In genomic region chr11:64504999-64505398, GRCh38 we compare ENCODE assay signal across 37 cellular contexts. TPM values are rescaled to one million over a fixed set of nuclear protein-coding genes. Genes with fewer than 3 reads are reported as not detected.
"Had no signal": no experiment of that assay in that cellular context is flagged by ENCODE, and none has a peak within 500 bp of the region (broad histone marks: within the 10 kb centered on the region; RNA-seq: fewer than 3 reads in every experiment).

No MANE protein-coding gene starts in this region.

- H3K36me3 ChIP-seq: adrenal gland, brain microvascular endothelial cell, breast epithelium had no signal

- H3K27ac ChIP-seq: adrenal gland, body of pancreas, brain microvascular endothelial cell, breast epithelium, VCaP had no signal

- H3K27me3 ChIP-seq: body of pancreas had no signal

- H3K4me3 ChIP-seq: adrenal gland, body of pancreas, breast epithelium had no signal

- DNase-seq: activated B cell treated with CpG ODN at 0.5 μM for 24 hours; activated CD4-positive, alpha-beta memory T cell treated with anti-CD3 and anti-CD28 coated beads for 36 hours; activated CD4-positive, alpha-beta T cell treated with anti-CD3 and anti-CD28 coated beads for 4 hours; activated CD4-positive, alpha-beta T cell treated with anti-CD3 and anti-CD28 coated beads, Interleukin-2, amount 10 ng/mL, durations not matched to agents 24 days and 14 days; activated CD4-positive, alpha-beta T cell treated with anti-CD3 and anti-CD28 coated beads, Interleukin-2, amount 50 U/mL, for 1 hour; activated CD4-positive, alpha-beta T cell treated with anti-CD3 and anti-CD28 coated beads, Interleukin-2, amount 50 U/mL, for 4 hours; activated CD4-positive, CD25-positive, alpha-beta regulatory T cell treated with anti-CD3 and anti-CD28 coated beads, Interleukin-2, amount 50 U/mL, for 72 hours; activated CD8-positive, alpha-beta memory T cell treated with anti-CD3 and anti-CD28 coated beads, Interleukin-2, amount 10 ng/mL, durations not matched to agents 7 days and 5 days; activated CD8-positive, alpha-beta T cell treated with anti-CD3 and anti-CD28 coated beads for 36 hours; activated effector memory CD4-positive, alpha-beta T cell treated with anti-CD3 and anti-CD28 coated beads, Interleukin-2, amount 50 U/mL, for 16 hours; activated gamma-delta T cell treated with Interleukin-2 at 50 U/mL for 16 hours; activated naive CD4-positive, alpha-beta T cell; activated naive CD4-positive, alpha-beta T cell treated with anti-CD3 and anti-CD28 coated beads for 36 hours; activated naive CD4-positive, alpha-beta T cell treated with anti-CD3 and anti-CD28 coated beads, Interleukin-2, amount 50 U/mL, for 16 hours; activated naive CD8-positive, alpha-beta T cell treated with anti-CD3 and anti-CD28 coated beads for 36 hours; activated T-cell treated with anti-CD3 and anti-CD28 coated beads for 4 hours; activated T-cell treated with anti-CD3 and anti-CD28 coated beads, Interleukin-2, amount 50 U/mL, for 1 hour; activated T-cell treated with anti-CD3 and anti-CD28 coated beads, Interleukin-2, amount 50 U/mL, for 4 hours; activated T-cell treated with anti-CD3 and anti-CD28 coated beads, Interleukin-2, amount 50 U/mL, for 72 hours; amniotic stem cell; aorta; body of pancreas; brain microvascular endothelial cell; central memory CD4-positive, alpha-beta T cell; T-helper 2 cell; T-helper 9 cell had no signal

- ATAC-seq: activated CD8-positive, alpha-beta memory T cell treated with anti-CD3 and anti-CD28 coated beads, Interleukin-2, amount 10 ng/mL, durations not matched to agents 7 days and 5 days; activated CD8-positive, alpha-beta T cell treated with anti-CD3 and anti-CD28 coated beads for 36 hours; activated naive CD4-positive, alpha-beta T cell treated with anti-CD3 and anti-CD28 coated beads, Interleukin-2, amount 50 U/mL, for 72 hours; activated T-cell treated with anti-CD3 and anti-CD28 coated beads, Interleukin-2, amount 50 U/mL, for 4 hours; activated T-cell treated with anti-CD3 and anti-CD28 coated beads, Interleukin-2, amount 50 U/mL, for 72 hours; activated T-helper 17 cell treated with anti-CD3 and anti-CD28 coated beads, Interleukin-2, amount 50 U/mL, for 72 hours; body of pancreas had no signal

- H3K4me1 ChIP-seq: body of pancreas, breast epithelium had no signal

- FAIRE-seq: astrocyte, colon, TTC549 had no signal

RNA-seq across cellular contexts. Expression of gene SLC22A11, which starts 50.7 kb away (rescaled TPM):
- total RNA-seq: activated B cell treated with CpG ODN at 0.5 μM for 24 hours; activated CD4-positive, alpha-beta memory T cell treated with anti-CD3 and anti-CD28 coated beads for 36 hours; activated CD4-positive, alpha-beta T cell treated with anti-CD3 and anti-CD28 coated beads, Interleukin-2, amount 10 ng/mL, durations not matched to agents 24 days and 14 days; activated CD8-positive, alpha-beta memory T cell treated with anti-CD3 and anti-CD28 coated beads, Interleukin-2, amount 10 ng/mL, durations not matched to agents 7 days and 5 days; activated CD8-positive, alpha-beta T cell treated with anti-CD3 and anti-CD28 coated beads for 36 hours; activated naive CD4-positive, alpha-beta T cell treated with anti-CD3 and anti-CD28 coated beads, Interleukin-2, amount 50 U/mL, for 72 hours; activated naive CD8-positive, alpha-beta T cell treated with anti-CD3 and anti-CD28 coated beads for 36 hours; activated T-cell treated with anti-CD3 and anti-CD28 coated beads, Interleukin-2, amount 50 U/mL, for 4 hours; activated T-cell treated with anti-CD3 and anti-CD28 coated beads, Interleukin-2, amount 50 U/mL, for 72 hours; activated T-helper 1 cell treated with anti-CD3 and anti-CD28 coated beads, Interleukin-12 subunit alpha, Interleukin-12 subunit beta, Interleukin-2, Interleukin-4 antibody, amounts not matched to agents 30 ng/mL and 10 ng/mL and 1 ng/mL, durations not matched to agents 14 hours and 24 hours and 36 hours; activated T-helper 17 cell treated with anti-CD3 and anti-CD28 coated beads, Interleukin-2, amount 50 U/mL, for 72 hours; astrocyte; body of pancreas; breast epithelium; cardiac septum; cerebellum had no signal
- polyA plus RNA-seq: aorta had no signal
